1 cellular context compared by ENCODE assay signal in the genomic region with DNA sequence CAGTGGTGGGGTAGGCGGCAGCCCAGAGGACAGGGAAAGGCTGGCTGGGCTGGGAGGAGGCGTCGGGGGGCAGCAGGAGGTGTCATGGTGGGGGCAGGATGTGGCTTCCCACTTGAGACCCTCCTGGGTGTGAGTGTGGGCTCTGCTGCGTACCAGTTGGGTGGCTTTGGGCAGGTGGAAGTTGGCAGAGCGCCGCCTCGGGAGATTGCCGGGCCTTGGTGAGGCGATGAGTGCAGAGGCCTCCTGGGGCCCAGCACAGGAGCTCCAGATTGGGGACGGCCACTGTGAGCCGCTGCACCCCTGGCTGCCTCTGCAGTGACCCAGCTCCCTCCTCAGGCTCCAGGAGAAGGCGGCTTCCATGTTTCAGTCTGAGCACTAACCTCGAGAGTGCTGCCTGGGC.
TF ChIP-seq lines count a peak whose summit lies in the region.

No MANE protein-coding gene starts in this region.

TF ChIP-seq in K562, 482 proteins besides CTCF, POLR2A, EP300 and RAD21:
- TF ChIP-seq, protein P1, sequence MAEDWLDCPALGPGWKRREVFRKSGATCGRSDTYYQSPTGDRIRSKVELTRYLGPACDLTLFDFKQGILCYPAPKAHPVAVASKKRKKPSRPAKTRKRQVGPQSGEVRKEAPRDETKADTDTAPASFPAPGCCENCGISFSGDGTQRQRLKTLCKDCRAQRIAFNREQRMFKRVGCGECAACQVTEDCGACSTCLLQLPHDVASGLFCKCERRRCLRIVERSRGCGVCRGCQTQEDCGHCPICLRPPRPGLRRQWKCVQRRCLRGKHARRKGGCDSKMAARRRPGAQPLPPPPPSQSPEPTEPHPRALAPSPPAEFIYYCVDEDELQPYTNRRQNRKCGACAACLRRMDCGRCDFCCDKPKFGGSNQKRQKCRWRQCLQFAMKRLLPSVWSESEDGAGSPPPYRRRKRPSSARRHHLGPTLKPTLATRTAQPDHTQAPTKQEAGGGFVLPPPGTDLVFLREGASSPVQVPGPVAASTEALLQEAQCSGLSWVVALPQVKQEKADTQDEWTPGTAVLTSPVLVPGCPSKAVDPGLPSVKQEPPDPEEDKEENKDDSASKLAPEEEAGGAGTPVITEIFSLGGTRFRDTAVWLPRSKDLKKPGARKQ (CRISPR knock-in tag; IDR thresholded peaks at IDR 0.05) = no peak
- 0 out of 2 replicates have a peak, but pooled peaks have one; percentile 22 for TF ChIP-seq RBFOX2 (IDR thresholded peaks at IDR 0.05; ENCODE audit: low read depth, low read length)
TF ChIP-seq in K562: peak in this region for 1.
